ENCODE assay signal across 1 cellular context in the genomic region with DNA sequence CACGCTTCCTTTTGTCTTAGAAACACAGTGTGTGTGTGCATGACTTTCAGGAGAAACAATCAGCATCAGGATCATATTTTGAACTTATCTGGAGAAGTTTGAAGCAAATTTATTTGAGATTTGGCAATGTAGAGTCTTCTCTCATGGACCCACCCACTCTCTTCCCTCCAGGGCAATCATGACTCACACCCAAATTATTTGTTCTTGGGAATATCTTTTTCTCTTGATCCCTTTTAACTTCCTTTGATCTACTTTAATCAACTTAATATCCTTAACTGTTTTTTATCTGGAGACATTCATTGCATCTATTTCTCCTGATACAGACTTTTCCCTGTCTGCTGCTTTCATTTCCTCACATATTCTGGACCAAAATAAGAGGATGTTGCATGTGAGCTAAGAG.
TF ChIP-seq lines count a peak whose summit lies in the region.

No MANE protein-coding gene starts in this region.

TF ChIP-seq in IMR-90, 13 proteins besides CTCF, POLR2A, EP300 and RAD21:
- no peak for TF ChIP-seq SMC3 (IDR thresholded peaks at IDR 0.05; ENCODE audit: low read depth, low read length)
